Comparison of ENCODE assay signal across 8 cellular contexts in the genomic region with DNA sequence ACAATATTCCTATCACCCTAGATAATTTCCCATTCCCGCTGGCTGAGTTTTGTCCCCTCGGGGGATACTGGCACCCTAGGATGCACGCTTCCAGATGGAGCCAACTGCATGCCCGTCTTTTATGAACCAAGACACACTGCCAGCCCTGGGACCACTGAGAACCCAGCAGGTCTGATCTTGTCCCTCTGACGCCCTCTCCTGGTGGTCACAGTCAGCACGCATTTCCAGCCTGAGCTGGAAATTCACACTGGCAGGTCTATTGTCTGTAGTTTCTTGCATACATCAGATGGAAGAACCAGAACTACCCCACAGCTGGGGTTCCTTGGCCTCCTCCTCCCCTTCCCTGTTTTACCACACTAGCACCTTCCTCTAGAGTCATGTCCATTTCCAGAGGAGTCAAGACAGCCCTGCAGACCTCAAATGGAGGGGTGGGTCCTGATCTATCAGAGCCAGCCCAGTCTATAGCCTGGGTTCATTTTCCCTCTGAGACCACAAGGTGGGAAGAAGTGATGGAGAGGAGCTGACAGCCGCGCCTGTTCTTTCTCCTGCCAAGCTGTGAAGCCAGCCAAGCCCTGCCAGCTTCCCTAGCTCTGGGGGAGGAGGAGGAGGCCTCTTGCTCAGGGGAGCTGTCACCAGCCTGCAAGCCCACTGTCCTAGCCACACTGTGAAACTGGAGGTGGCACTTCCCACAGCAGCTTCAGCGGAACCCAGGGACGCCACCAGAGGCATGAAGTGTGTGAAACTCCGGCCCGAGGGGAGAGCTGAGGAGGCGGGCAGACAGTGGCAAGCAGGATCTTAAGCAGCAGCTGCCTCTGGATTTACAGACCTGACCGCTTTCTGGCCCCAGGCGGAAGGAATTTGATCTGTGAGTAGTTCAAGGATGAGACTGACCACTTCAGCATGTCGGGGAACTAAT. TPM values are rescaled to one million over a fixed set of nuclear protein-coding genes. Genes with fewer than 3 reads are reported as not detected.
A peak's percentile ranks its signal among the peaks of the same experiment; 100 is the strongest.
DNase-seq lines count a peak whose midpoint lies in the region; ATAC-seq and TF ChIP-seq lines count a peak whose summit lies in the region.

No MANE protein-coding gene starts in this region.

- DNase-seq in HPDE6-E6E7 (ENCODE audit: extremely low spot score) (peak; percentile 59), activated T-cell treated with anti-CD3 and anti-CD28 coated beads for 24 hours (ENCODE audit: low read depth) (peak; percentile 38), esophagus muscularis mucosa (ENCODE audit: extremely low spot score) (no peak)
- no peak for DNase-seq in natural killer cell treated with Interleukin-12 subunit alpha and Interleukin-12 subunit beta and Interleukin-15 and Interleukin-18, amount 100 ng/mL, for 72 hours (ENCODE audit: low spot score)
- DNase-seq in stimulated activated naive CD4-positive, alpha-beta T cell treated with Interleukin-2 at 50 U/mL for 16 hours (lab: John Stamatoyannopoulos, UW), result peak; percentile 52

- peak overlapping the region in 8 of 11 experiments; percentile 10 to 56 (median 40); a peak in 13 of 22 replicates for H3K27ac ChIP-seq in BLaER1 treated with 17β-estradiol and CSF1 and Interleukin-3, amounts not matched to agents 10 nM and 100 nM
- no peak overlapping the region for H3K27ac ChIP-seq in OCI-LY1 (ENCODE audit: low read depth, low read length, poor library complexity, severe bottlenecking)
- peak overlapping the region; percentile 89 to 96 (median 92) for H3K27ac ChIP-seq in esophagus muscularis mucosa (replicated peaks in 1 of 4)

- H3K9me3 Mint-ChIP-seq in natural killer cell treated with Interleukin-12 subunit alpha and Interleukin-12 subunit beta and Interleukin-15 and Interleukin-18, amount 100 ng/mL, for 72 hours, result no peaks in the 10 kb centered on the region

- no peaks in the 10 kb centered on the region for H3F3A ChIP-seq in OCI-LY1 (ENCODE audit: insufficient read depth, low read length)

- no peaks in the 10 kb centered on the region for H3K9me3 ChIP-seq in BLaER1 treated with 17β-estradiol and CSF1 and Interleukin-3, amounts not matched to agents 10 nM and 100 nM (replicated peaks in 1 of 11)
- H3K9me3 ChIP-seq in OCI-LY1 (ENCODE audit: low read length) (no peaks in the 10 kb centered on the region), esophagus muscularis mucosa (no peaks in the 10 kb centered on the region)

- peaks cover 0 to 7% (median 0%) of the 10 kb centered on the region in 11 experiments; a peak in 2 of 22 replicates for H3K36me3 ChIP-seq in BLaER1 treated with 17β-estradiol and CSF1 and Interleukin-3, amounts not matched to agents 10 nM and 100 nM
- H3K36me3 ChIP-seq in OCI-LY1 (ENCODE audit: insufficient read depth, low read length) (no peaks in the 10 kb centered on the region), esophagus muscularis mucosa (peaks cover 8 to 82% (median 61%) of the 10 kb centered on the region in 4 donors)

- no peaks in the 10 kb centered on the region for H3K79me2 ChIP-seq in OCI-LY1 (ENCODE audit: insufficient read depth, low read length)

- peak overlapping the region in 2 of 10 experiments; percentile 15 to 21; a peak in 1 of 20 replicates for H3K4me3 ChIP-seq in BLaER1 treated with 17β-estradiol and CSF1 and Interleukin-3, amounts not matched to agents 10 nM and 100 nM
- H3K4me3 ChIP-seq in OCI-LY1 (ENCODE audit: low read depth, low read length, poor library complexity, severe bottlenecking) (no peak overlapping the region), esophagus muscularis mucosa (no peak overlapping the region)

- no peaks in the 10 kb centered on the region for H3K27me3 Mint-ChIP-seq in natural killer cell treated with Interleukin-12 subunit alpha and Interleukin-12 subunit beta and Interleukin-15 and Interleukin-18, amount 100 ng/mL, for 72 hours

- TF ChIP-seq POLR2A in esophagus muscularis mucosa (IDR thresholded peaks at IDR 0.05; ENCODE audit: low read depth), result no peak

- H3K9me2 ChIP-seq in OCI-LY1 (ENCODE audit: low read depth, low read length), result no peaks in the 10 kb centered on the region

- H3K4me2 ChIP-seq in BLaER1 treated with 17β-estradiol and CSF1 and Interleukin-3, amounts not matched to agents 10 nM and 100 nM, result peak overlapping the region; percentile 78 to 99 (median 94)
- H3K4me2 ChIP-seq in OCI-LY1 (ENCODE audit: low read length), result no peak overlapping the region

- no peak overlapping the region for H2AFZ ChIP-seq in OCI-LY1 (ENCODE audit: low read length)

- 37% methylated on average over 13 of the region's 16 CpGs for WGBS in esophagus muscularis mucosa

- intact Hi-C loops in esophagus muscularis mucosa (cut with DNase I), result loop anchor here (5.0 kb wide), 1 partner anchor 36 kb away; no protein-coding TSS in a partner anchor

- peaks cover 56 to 94% (median 88%) of the 10 kb centered on the region in 10 experiments for H3K4me1 ChIP-seq in BLaER1 treated with 17β-estradiol and CSF1 and Interleukin-3, amounts not matched to agents 10 nM and 100 nM
- H3K4me1 ChIP-seq in OCI-LY1 (ENCODE audit: insufficient read depth, low read length, severe bottlenecking) (peaks cover 12% of the 10 kb centered on the region), esophagus muscularis mucosa (peaks cover 56 to 59% (median 58%) of the 10 kb centered on the region in 4 donors)

- H3K4me3 Mint-ChIP-seq in natural killer cell treated with Interleukin-12 subunit alpha and Interleukin-12 subunit beta and Interleukin-15 and Interleukin-18, amount 100 ng/mL, for 72 hours, result peak overlapping the region; percentile 60

- TF ChIP-seq CTCF in OCI-LY1 (IDR thresholded peaks at IDR 0.05; ENCODE audit: low read length) (peak; percentile 89), esophagus muscularis mucosa (IDR thresholded peaks at IDR 0.05) (peak; percentile 64 to 78 (median 74))

- peaks cover 18 to 25% of the 10 kb centered on the region in 2 donors for H3K4me1 Mint-ChIP-seq in natural killer cell treated with Interleukin-12 subunit alpha and Interleukin-12 subunit beta and Interleukin-15 and Interleukin-18, amount 100 ng/mL, for 72 hours (ENCODE audit: low read depth in 2 of 2)

- peak overlapping the region; percentile 3 to 67 (median 40); a peak in 16 of 22 replicates for H3K9ac ChIP-seq in BLaER1 treated with 17β-estradiol and CSF1 and Interleukin-3, amounts not matched to agents 10 nM and 100 nM
- no peak overlapping the region for H3K9ac ChIP-seq in OCI-LY1 (ENCODE audit: low read length)

- H3K36me3 Mint-ChIP-seq in natural killer cell treated with Interleukin-12 subunit alpha and Interleukin-12 subunit beta and Interleukin-15 and Interleukin-18, amount 100 ng/mL, for 72 hours, result no peaks in the 10 kb centered on the region

- peaks cover 0 to 5% (median 0%) of the 10 kb centered on the region in 11 experiments; a peak in 2 of 22 replicates for H3K27me3 ChIP-seq in BLaER1 treated with 17β-estradiol and CSF1 and Interleukin-3, amounts not matched to agents 10 nM and 100 nM
- peaks cover 10% of the 10 kb centered on the region; the same call in 1 of the 2 replicates for H3K27me3 ChIP-seq in OCI-LY1 (ENCODE audit: insufficient read depth, low read length)
- H3K27me3 ChIP-seq in esophagus muscularis mucosa, result no peaks in the 10 kb centered on the region

- peak; percentile 59 to 79 for ATAC-seq in natural killer cell treated with Interleukin-12 subunit alpha and Interleukin-12 subunit beta and Interleukin-15 and Interleukin-18, amount 100 ng/mL, for 72 hours
- ATAC-seq in HG03139 (IDR thresholded peaks at IDR 0.05; ENCODE audit: unreplicated experiment), result no peak

- TF ChIP-seq EP300 in esophagus muscularis mucosa (IDR thresholded peaks at IDR 0.05), result no peak

- H3K27ac Mint-ChIP-seq in natural killer cell treated with Interleukin-12 subunit alpha and Interleukin-12 subunit beta and Interleukin-15 and Interleukin-18, amount 100 ng/mL, for 72 hours, result peak overlapping the region; percentile 36 to 68

- H4K20me1 ChIP-seq in BLaER1 treated with 17β-estradiol and CSF1 and Interleukin-3, amounts not matched to agents 10 nM and 100 nM, result peaks cover 0 to 49% (median 15%) of the 10 kb centered on the region in 11 experiments; a peak in 15 of 22 replicates
- H4K20me1 ChIP-seq in OCI-LY1 (ENCODE audit: insufficient read depth, low read length), result no peaks in the 10 kb centered on the region

RNA-seq across cellular contexts. Expression of gene MXRA7, which starts 29.3 kb away (rescaled TPM):
- 100 to 1,000 TPM; 405 to 422 (median 411) TPM for total RNA-seq in esophagus muscularis mucosa
- total RNA-seq in natural killer cell treated with Interleukin-12 subunit alpha and Interleukin-12 subunit beta and Interleukin-15 and Interleukin-18, amount 100 ng/mL, for 72 hours, result 10 to 100 TPM; 18.1 to 19.4 TPM

RNA-seq across cellular contexts. Expression of gene ST6GALNAC1, which starts 37.9 kb away (rescaled TPM):
- total RNA-seq in esophagus muscularis mucosa, result 1 to 10 TPM in 3 of 4 donors, under 1 TPM in 1; 0.83 to 4.9 (median 3.2) TPM
- not detected for total RNA-seq in natural killer cell treated with Interleukin-12 subunit alpha and Interleukin-12 subunit beta and Interleukin-15 and Interleukin-18, amount 100 ng/mL, for 72 hours

RNA-seq across cellular contexts. Expression of gene JMJD6, which starts 44.9 kb away (rescaled TPM):
- 10 to 100 TPM; 29.5 to 54.5 (median 49.5) TPM for total RNA-seq in esophagus muscularis mucosa
- 10 to 100 TPM; 74.3 to 97.1 TPM for total RNA-seq in natural killer cell treated with Interleukin-12 subunit alpha and Interleukin-12 subunit beta and Interleukin-15 and Interleukin-18, amount 100 ng/mL, for 72 hours

RNA-seq across cellular contexts. Expression of gene METTL23, which starts 45.2 kb away (rescaled TPM):
- total RNA-seq in esophagus muscularis mucosa, result 10 to 100 TPM; 18.3 to 29.7 (median 23.0) TPM
- total RNA-seq in natural killer cell treated with Interleukin-12 subunit alpha and Interleukin-12 subunit beta and Interleukin-15 and Interleukin-18, amount 100 ng/mL, for 72 hours, result 10 to 100 TPM; 26.4 to 37.0 TPM

RNA-seq across cellular contexts. Expression of gene SRSF2, which starts 55.7 kb away (rescaled TPM):
- 100 to 1,000 TPM; 133 to 173 (median 157) TPM for total RNA-seq in esophagus muscularis mucosa
- 100 to 1,000 TPM; 373 to 571 TPM for total RNA-seq in natural killer cell treated with Interleukin-12 subunit alpha and Interleukin-12 subunit beta and Interleukin-15 and Interleukin-18, amount 100 ng/mL, for 72 hours

Comparison
In these comparisons a context has a peak if more than half of its experiments do, and no peak if none do; other contexts are left out.
1. DNase-seq: peak in HPDE6-E6E7 (single experiment), activated T-cell treated with anti-CD3 and anti-CD28 coated beads for 24 hours (single experiment) and stimulated activated naive CD4-positive, alpha-beta T cell treated with Interleukin-2 at 50 U/mL for 16 hours (single experiment); none in esophagus muscularis mucosa (single experiment) and natural killer cell treated with Interleukin-12 subunit alpha and Interleukin-12 subunit beta and Interleukin-15 and Interleukin-18, amount 100 ng/mL, for 72 hours (single experiment).
2. RNA of gene MXRA7, which starts 29.3 kb away (total RNA-seq): 405 to 422 TPM in esophagus muscularis mucosa; 18.1 to 19.4 TPM in natural killer cell treated with Interleukin-12 subunit alpha and Interleukin-12 subunit beta and Interleukin-15 and Interleukin-18, amount 100 ng/mL, for 72 hours; every median in the first group is over 10 times any median in the second.